19 cellular contexts compared by ENCODE assay signal in genomic region chr5:76504901-76505564, GRCh38.
A peak's percentile ranks its signal among the peaks of the same experiment; 100 is the strongest.
DNase-seq lines count a peak whose midpoint lies in the region; ATAC-seq and TF ChIP-seq lines count a peak whose summit lies in the region.
"Had no signal": no experiment of that assay in that cellular context is flagged by ENCODE, and none has a peak within 500 bp of the region (broad histone marks: within the 10 kb centered on the region; RNA-seq: fewer than 3 reads in every experiment).

No MANE protein-coding gene starts in this region.

- H3K27me3 Mint-ChIP-seq in CD8-positive, alpha-beta memory T cell, result peaks cover 0 to 1% of the 10 kb centered on the region in 2 donors
- no peaks in the 10 kb centered on the region for H3K27me3 Mint-ChIP-seq in activated T-helper 17 cell treated with anti-CD3 and anti-CD28 coated beads, Interleukin-2, amount 50 U/mL, for 72 hours
- H3K27me3 Mint-ChIP-seq in immature natural killer cell (ENCODE audit: low read depth in 3 of 3), result peaks cover 0 to 2% (median 0%) of the 10 kb centered on the region in 3 donors

- H3K4me3 Mint-ChIP-seq in CD8-positive, alpha-beta memory T cell, result no peak overlapping the region
- H3K4me3 Mint-ChIP-seq in activated T-helper 17 cell treated with anti-CD3 and anti-CD28 coated beads, Interleukin-2, amount 50 U/mL, for 72 hours, result no peak overlapping the region
- H3K4me3 Mint-ChIP-seq in immature natural killer cell, result peak overlapping the region in 4 of 5 donors; percentile 7 to 39 (median 17)
- H3K4me3 Mint-ChIP-seq: GM23338 had no signal

- no peaks in the 10 kb centered on the region for H3K27me3 ChIP-seq in CD8-positive, alpha-beta memory T cell (ENCODE audit: insufficient read depth, low read length, poor library complexity, severe bottlenecking)

- H3K27ac ChIP-seq in CD8-positive, alpha-beta memory T cell (ENCODE audit: low read depth, low read length), result no peak overlapping the region
- H3K27ac ChIP-seq: PC-9 had no signal

- peaks cover 16% of the 10 kb centered on the region for H3K4me1 ChIP-seq in CD8-positive, alpha-beta memory T cell (ENCODE audit: insufficient read depth, low read length)

- CTCF ChIA-PET in CD8-positive, alpha-beta memory T cell (lab: Charles Lee), result interaction anchor here (1.4 kb wide), 1 partner anchor 38 kb away, joined by 4 read pairs; no protein-coding TSS in a partner anchor

- peak overlapping the region in 7 of 8 donors; percentile 33 to 88 (median 47) for H3K27ac Mint-ChIP-seq in CD8-positive, alpha-beta memory T cell
- H3K27ac Mint-ChIP-seq in activated T-helper 17 cell treated with anti-CD3 and anti-CD28 coated beads, Interleukin-2, amount 50 U/mL, for 72 hours, result peak overlapping the region; percentile 58
- peak overlapping the region; percentile 70 to 89 (median 80) for H3K27ac Mint-ChIP-seq in immature natural killer cell
- H3K27ac Mint-ChIP-seq: GM23338 had no signal

- H3K9me3 ChIP-seq in CD8-positive, alpha-beta memory T cell (ENCODE audit: low read length), result no peaks in the 10 kb centered on the region

- POLR2A ChIA-PET in CD8-positive, alpha-beta memory T cell (lab: Charles Lee), result no interaction called here

- H3K4me3 ChIP-seq in CD8-positive, alpha-beta memory T cell (ENCODE audit: low read length), result no peak overlapping the region
- H3K4me3 ChIP-seq: GM23338, PC-9 had no signal

- peaks cover 0 to 7% (median 4%) of the 10 kb centered on the region in 3 donors for H3K36me3 Mint-ChIP-seq in CD8-positive, alpha-beta memory T cell
- no peaks in the 10 kb centered on the region for H3K36me3 Mint-ChIP-seq in activated T-helper 17 cell treated with anti-CD3 and anti-CD28 coated beads, Interleukin-2, amount 50 U/mL, for 72 hours (ENCODE audit: low read depth)
- H3K36me3 Mint-ChIP-seq in immature natural killer cell, result no peaks in the 10 kb centered on the region

- no peaks in the 10 kb centered on the region for H3K9me3 Mint-ChIP-seq in CD8-positive, alpha-beta memory T cell
- H3K9me3 Mint-ChIP-seq in activated T-helper 17 cell treated with anti-CD3 and anti-CD28 coated beads, Interleukin-2, amount 50 U/mL, for 72 hours, result no peaks in the 10 kb centered on the region
- no peaks in the 10 kb centered on the region for H3K9me3 Mint-ChIP-seq in immature natural killer cell
- H3K9me3 Mint-ChIP-seq: GM23338 had no signal

- no peak for ATAC-seq in activated T-helper 17 cell treated with anti-CD3 and anti-CD28 coated beads, Interleukin-2, amount 50 U/mL, for 72 hours (replicated peaks)
- ATAC-seq in HG03520 (IDR thresholded peaks at IDR 0.05; ENCODE audit: unreplicated experiment), result no peak
- ATAC-seq in GM21381 (IDR thresholded peaks at IDR 0.05; ENCODE audit: unreplicated experiment), result no peak
- no peak for ATAC-seq in SK-N-SH treated with all-trans-retinoic acid at 6 μM for 48 hours
- ATAC-seq: GM23338 had no signal

- no peaks in the 10 kb centered on the region for H3K36me3 ChIP-seq in CD8-positive, alpha-beta memory T cell (ENCODE audit: insufficient read depth, low read length)

- DNase-seq in CD8-positive, alpha-beta memory T cell, result no peak
- DNase-seq in immature natural killer cell, result no peak
- no peak for DNase-seq in activated effector memory CD4-positive, alpha-beta T cell treated with Interleukin-2 at 50 U/mL for 16 hours
- DNase-seq: EL, GF-D8, HCEC 1CT, KG1, NCI-H1092, NCI-H1436 treated with DMSO at 0.1 percent for 48 hours, NCI-H1930, NCI-H69, PC-9, RPMI8226, SHP77 had no signal

- H3K4me1 Mint-ChIP-seq in CD8-positive, alpha-beta memory T cell, result peaks cover 48 to 77% (median 67%) of the 10 kb centered on the region in 3 donors
- H3K4me1 Mint-ChIP-seq in activated T-helper 17 cell treated with anti-CD3 and anti-CD28 coated beads, Interleukin-2, amount 50 U/mL, for 72 hours, result peaks cover 25% of the 10 kb centered on the region
- H3K4me1 Mint-ChIP-seq in immature natural killer cell, result peaks cover 68 to 75% of the 10 kb centered on the region in 2 donors

TF ChIP-seq in SK-N-SH treated with all-trans-retinoic acid at 6 μM for 48 hours, 23 proteins besides CTCF, POLR2A, EP300 and RAD21:
- TF ChIP-seq BACH2 (CRISPR knock-in tag; IDR thresholded peaks at IDR 0.05; ENCODE audit: borderline replicate concordance) (no peak), POU6F1 (CRISPR knock-in tag; IDR thresholded peaks at IDR 0.05; ENCODE audit: borderline replicate concordance, low read depth) (no peak), ZC3H10 (CRISPR knock-in tag; IDR thresholded peaks at IDR 0.05) (no peak), ZFP3 (CRISPR knock-in tag; IDR thresholded peaks at IDR 0.05) (no peak), CREB5 (CRISPR knock-in tag; IDR thresholded peaks at IDR 0.05; ENCODE audit: low read depth) (no peak), ARNTL (CRISPR knock-in tag; IDR thresholded peaks at IDR 0.05; ENCODE audit: borderline replicate concordance, low read depth) (no peak), CSDC2 (CRISPR knock-in tag; IDR thresholded peaks at IDR 0.05) (no peak), ZFP30 (CRISPR knock-in tag; IDR thresholded peaks at IDR 0.05) (no peak), SNAI2 (CRISPR knock-in tag; IDR thresholded peaks at IDR 0.05) (no peak), GLIS3 (CRISPR knock-in tag; IDR thresholded peaks at IDR 0.05) (no peak), TOX (CRISPR knock-in tag; IDR thresholded peaks at IDR 0.05; ENCODE audit: borderline replicate concordance) (no peak), TCF4 (CRISPR knock-in tag; IDR thresholded peaks at IDR 0.05; ENCODE audit: borderline replicate concordance) (no peak), PATZ1 (CRISPR knock-in tag; IDR thresholded peaks at IDR 0.05; ENCODE audit: borderline replicate concordance) (no peak)

Comparison
In these comparisons a context has a peak if more than half of its experiments do, and no peak if none do; other contexts are left out.
1. H3K4me3 Mint-ChIP-seq: peak in immature natural killer cell (4 of 5); none in CD8-positive, alpha-beta memory T cell (0 of 7) and activated T-helper 17 cell treated with anti-CD3 and anti-CD28 coated beads, Interleukin-2, amount 50 U/mL, for 72 hours (single experiment).
2. Peak in every context shown above with its lines, with median percentiles within 50 percentile points of each other: H3K27ac Mint-ChIP-seq.